In the genomic region with DNA sequence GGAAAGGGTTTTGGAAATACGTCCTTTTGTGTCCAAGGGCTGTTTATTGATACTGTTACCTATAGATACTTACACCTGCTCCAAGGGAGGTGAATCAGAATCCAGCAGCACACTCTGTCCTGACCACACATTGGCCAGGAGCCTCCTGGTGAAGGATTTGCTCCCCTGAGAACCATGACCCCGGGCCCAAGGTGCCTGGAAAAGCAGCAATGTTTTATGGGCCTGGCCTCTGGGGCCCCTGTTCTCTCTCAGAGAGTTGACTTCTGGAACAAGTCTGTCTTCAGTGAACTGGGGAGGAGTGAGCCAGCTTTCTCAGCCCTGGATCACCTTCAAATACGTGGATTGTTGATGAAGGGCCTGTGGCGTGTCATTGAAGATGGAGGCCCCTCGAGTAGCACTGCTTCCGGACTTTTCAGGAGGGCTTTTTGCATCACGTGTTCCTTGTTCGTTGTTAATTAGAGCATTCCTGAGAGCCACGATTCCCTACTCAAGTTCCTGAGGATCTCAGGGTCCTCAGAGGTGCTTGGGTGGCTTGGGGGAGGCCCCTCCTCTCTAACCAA, we compare ENCODE assay signal across 1 cellular context.
TF ChIP-seq lines count a peak whose summit lies in the region.

No MANE protein-coding gene starts in this region.

TF ChIP-seq in IMR-90, 13 proteins besides CTCF, POLR2A, EP300 and RAD21 (continued from another document):
- TF ChIP-seq RFX5 (IDR thresholded peaks at IDR 0.05; ENCODE audit: low read depth, low read length) = no peak
- TF ChIP-seq, protein P1, sequence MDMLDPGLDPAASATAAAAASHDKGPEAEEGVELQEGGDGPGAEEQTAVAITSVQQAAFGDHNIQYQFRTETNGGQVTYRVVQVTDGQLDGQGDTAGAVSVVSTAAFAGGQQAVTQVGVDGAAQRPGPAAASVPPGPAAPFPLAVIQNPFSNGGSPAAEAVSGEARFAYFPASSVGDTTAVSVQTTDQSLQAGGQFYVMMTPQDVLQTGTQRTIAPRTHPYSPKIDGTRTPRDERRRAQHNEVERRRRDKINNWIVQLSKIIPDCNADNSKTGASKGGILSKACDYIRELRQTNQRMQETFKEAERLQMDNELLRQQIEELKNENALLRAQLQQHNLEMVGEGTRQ (IDR thresholded peaks at IDR 0.05; ENCODE audit: low read depth, low read length) = no peak
- TF ChIP-seq NFE2L2 (IDR thresholded peaks at IDR 0.05; ENCODE audit: low read depth, low read length) = no peak
- no peak for TF ChIP-seq CHD1 (IDR thresholded peaks at IDR 0.05; ENCODE audit: low read depth, low read length)
- TF ChIP-seq MAFK (IDR thresholded peaks at IDR 0.05; ENCODE audit: low read depth, low read length) = no peak
- TF ChIP-seq MAZ (IDR thresholded peaks at IDR 0.05; ENCODE audit: borderline replicate concordance, low read depth, low read length) = no peak
- TF ChIP-seq CEBPB (IDR thresholded peaks at IDR 0.05; ENCODE audit: low read depth, low read length) = no peak
- TF ChIP-seq BHLHE40 (IDR thresholded peaks at IDR 0.05; ENCODE audit: low read depth, low read length) = no peak
- TF ChIP-seq, protein P2, sequence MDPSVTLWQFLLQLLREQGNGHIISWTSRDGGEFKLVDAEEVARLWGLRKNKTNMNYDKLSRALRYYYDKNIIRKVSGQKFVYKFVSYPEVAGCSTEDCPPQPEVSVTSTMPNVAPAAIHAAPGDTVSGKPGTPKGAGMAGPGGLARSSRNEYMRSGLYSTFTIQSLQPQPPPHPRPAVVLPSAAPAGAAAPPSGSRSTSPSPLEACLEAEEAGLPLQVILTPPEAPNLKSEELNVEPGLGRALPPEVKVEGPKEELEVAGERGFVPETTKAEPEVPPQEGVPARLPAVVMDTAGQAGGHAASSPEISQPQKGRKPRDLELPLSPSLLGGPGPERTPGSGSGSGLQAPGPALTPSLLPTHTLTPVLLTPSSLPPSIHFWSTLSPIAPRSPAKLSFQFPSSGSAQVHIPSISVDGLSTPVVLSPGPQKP (IDR thresholded peaks at IDR 0.05; ENCODE audit: borderline replicate concordance, low read depth, low read length) = no peak
- no peak for TF ChIP-seq FOS (IDR thresholded peaks at IDR 0.05; ENCODE audit: low read depth, low read length)
- no peak for TF ChIP-seq RCOR1 (IDR thresholded peaks at IDR 0.05; ENCODE audit: insufficient replicate concordance, low read length)
